In the genomic region with DNA sequence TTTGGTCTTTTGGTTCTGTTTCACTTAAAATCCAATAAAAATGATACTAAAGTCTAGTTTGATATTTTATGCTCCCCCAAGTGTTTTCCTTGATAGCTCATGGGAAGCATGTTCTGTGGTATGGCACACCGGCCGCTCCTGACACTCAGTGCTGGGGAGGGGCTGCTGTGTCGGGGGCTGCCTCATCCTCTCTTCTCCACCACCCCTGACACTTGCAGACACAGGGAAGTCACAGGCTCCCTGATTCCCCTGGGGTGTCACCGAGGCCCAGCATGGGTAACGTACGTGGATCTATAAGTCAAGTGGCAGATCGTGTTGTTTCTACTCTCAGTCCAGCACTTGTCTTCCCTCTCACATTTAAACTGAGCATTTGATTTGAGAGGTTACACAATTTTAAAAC, we compare ENCODE assay signal across 25 cellular contexts.
"Had no signal": no experiment of that assay in that cellular context is flagged by ENCODE, and none has a peak within 500 bp of the region (broad histone marks: within the 10 kb centered on the region; RNA-seq: fewer than 3 reads in every experiment).

No MANE protein-coding gene starts in this region.

- DNase-seq: naive B cell; natural killer cell; nucleus accumbens; pancreas; psoas muscle; right cardiac atrium; right lobe of liver; sigmoid colon; small intestine; stimulated activated CD4-positive, alpha-beta T cell treated with anti-CD3 and anti-CD28 coated beads, Interleukin-15, amount 100 ng/mL, for 24 hours; stimulated activated CD4-positive, alpha-beta T cell treated with anti-CD3 and anti-CD28 coated beads, Interleukin-2, amount 100 ng/mL, for 24 hours; stimulated activated CD4-positive, alpha-beta T cell treated with anti-CD3 and anti-CD28 coated beads, Interleukin-2, amount 100 ng/mL, for 48 hours; stimulated activated CD4-positive, alpha-beta T cell treated with anti-CD3 and anti-CD28 coated beads, Interleukin-4, amount 100 ng/mL, for 24 hours; stimulated activated naive B cell treated with anti-CD40 and anti-IgM and Interleukin-4, amounts not matched to agents 10 μg/mL and 1 μg/mL and 100 μg/mL, for 72 hours; stimulated activated naive CD4-positive, alpha-beta T cell treated with Interleukin-2 at 50 U/mL for 16 hours; stomach; tibial artery; transverse colon had no signal

- H3K4me1 Mint-ChIP-seq: natural killer cell; stimulated activated naive B cell treated with anti-CD40 and anti-IgM and Interleukin-4, amounts not matched to agents 10 μg/mL and 1 μg/mL and 100 μg/mL, for 72 hours had no signal

- H3K27ac Mint-ChIP-seq: natural killer cell; stimulated activated effector memory CD8-positive, alpha-beta T cell treated with anti-CD3 and anti-CD28 coated beads, Interleukin-12 subunit alpha, Interleukin-12 subunit beta, amount 100 ng/mL, for 72 hours; stimulated activated naive B cell treated with anti-CD40 and anti-IgM and Interleukin-4, amounts not matched to agents 10 μg/mL and 1 μg/mL and 100 μg/mL, for 72 hours; stimulated activated naive CD8-positive, alpha-beta T cell treated with anti-CD3 and anti-CD28 coated beads, Interleukin-15, Interleukin-2, amounts not matched to agents 100 ng/mL and 50 ng/mL, for 24 hours had no signal

- ATAC-seq: natural killer cell; pancreas; psoas muscle; right cardiac atrium; right lobe of liver; stimulated activated effector memory CD8-positive, alpha-beta T cell treated with anti-CD3 and anti-CD28 coated beads, Interleukin-12 subunit alpha, Interleukin-12 subunit beta, amount 100 ng/mL, for 72 hours; stimulated activated naive B cell treated with anti-CD40 and anti-IgM and Interleukin-4, amounts not matched to agents 10 μg/mL and 1 μg/mL and 100 μg/mL, for 72 hours had no signal

- H3K9me3 ChIP-seq: neutrophil, pancreas, psoas muscle, right lobe of liver, sigmoid colon, stomach, thoracic aorta, tibial artery, transverse colon, upper lobe of left lung, vagina had no signal

- H3K27me3 Mint-ChIP-seq: stimulated activated naive CD8-positive, alpha-beta T cell treated with anti-CD3 and anti-CD28 coated beads, Interleukin-15, Interleukin-2, amounts not matched to agents 100 ng/mL and 50 ng/mL, for 24 hours had no signal

- H3K9me3 Mint-ChIP-seq: stimulated activated naive B cell treated with anti-CD40 and anti-IgM and Interleukin-4, amounts not matched to agents 10 μg/mL and 1 μg/mL and 100 μg/mL, for 72 hours; stimulated activated naive CD8-positive, alpha-beta T cell treated with anti-CD3 and anti-CD28 coated beads, Interleukin-15, Interleukin-2, amounts not matched to agents 100 ng/mL and 50 ng/mL, for 24 hours had no signal

- H3K4me3 ChIP-seq: pancreas, psoas muscle, right lobe of liver, sigmoid colon, stomach, thoracic aorta, tibial artery, transverse colon, upper lobe of left lung, vagina had no signal

- H3K36me3 Mint-ChIP-seq: naive B cell; natural killer cell; stimulated activated effector memory CD8-positive, alpha-beta T cell treated with anti-CD3 and anti-CD28 coated beads, Interleukin-12 subunit alpha, Interleukin-12 subunit beta, amount 100 ng/mL, for 72 hours; stimulated activated naive B cell treated with anti-CD40 and anti-IgM and Interleukin-4, amounts not matched to agents 10 μg/mL and 1 μg/mL and 100 μg/mL, for 72 hours had no signal

- H3K4me1 ChIP-seq: right lobe of liver, tibial artery had no signal

- H3K27ac ChIP-seq: neutrophil, pancreas, psoas muscle, right lobe of liver, sigmoid colon, stomach, thoracic aorta, tibial artery, transverse colon, upper lobe of left lung, vagina had no signal

- H3K36me3 ChIP-seq: neutrophil, pancreas, right lobe of liver, sigmoid colon, stomach, thoracic aorta, tibial artery, transverse colon, upper lobe of left lung, vagina had no signal

- H3K4me3 Mint-ChIP-seq: naive B cell; natural killer cell; nephron; stimulated activated effector memory CD8-positive, alpha-beta T cell treated with anti-CD3 and anti-CD28 coated beads, Interleukin-12 subunit alpha, Interleukin-12 subunit beta, amount 100 ng/mL, for 72 hours; stimulated activated naive B cell treated with anti-CD40 and anti-IgM and Interleukin-4, amounts not matched to agents 10 μg/mL and 1 μg/mL and 100 μg/mL, for 72 hours; stimulated activated naive CD8-positive, alpha-beta T cell treated with anti-CD3 and anti-CD28 coated beads, Interleukin-15, Interleukin-2, amounts not matched to agents 100 ng/mL and 50 ng/mL, for 24 hours had no signal

- H3K27me3 ChIP-seq: neutrophil, pancreas, right lobe of liver, sigmoid colon, stomach, tibial artery, transverse colon, upper lobe of left lung, vagina had no signal
